8 cellular contexts compared by ENCODE assay signal in genomic region chr19:9917322-9917721, GRCh38. TPM values are rescaled to one million over a fixed set of nuclear protein-coding genes. Genes with fewer than 3 reads are reported as not detected.
DNase-seq lines count a peak whose midpoint lies in the region; ATAC-seq, FAIRE-seq and TF ChIP-seq lines count a peak whose summit lies in the region.

No MANE protein-coding gene starts in this region.

- intact Hi-C loops in prostate gland (cut with DNase I): no loop called here

- 5% methylated on average over 3 of the region's 3 CpGs for WGBS in prostate gland

- TF ChIP-seq CTCF in prostate gland (IDR thresholded peaks at IDR 0.05): peak in 2 of 4 experiments; percentile 4 to 11

- FAIRE-seq in A204.1 (lab: Jason Lieb, UNC): peak; percentile 68

- H3K27ac Mint-ChIP-seq in activated CD4-positive, alpha-beta T cell treated with anti-CD3 and anti-CD28 coated beads, Interleukin-2, amount 10 ng/mL, durations not matched to agents 7 days and 5 days: no peak overlapping the region
- no peak overlapping the region for H3K27ac Mint-ChIP-seq in stimulated activated memory B cell treated with anti-CD40 and anti-IgM and Interleukin-4, amounts not matched to agents 10 μg/mL and 1 μg/mL and 100 μg/mL, for 72 hours

- H3K4me1 Mint-ChIP-seq in activated CD4-positive, alpha-beta T cell treated with anti-CD3 and anti-CD28 coated beads, Interleukin-2, amount 10 ng/mL, durations not matched to agents 7 days and 5 days: peaks cover 16% of the 10 kb centered on the region
- peaks cover 20% of the 10 kb centered on the region for H3K4me1 Mint-ChIP-seq in stimulated activated memory B cell treated with anti-CD40 and anti-IgM and Interleukin-4, amounts not matched to agents 10 μg/mL and 1 μg/mL and 100 μg/mL, for 72 hours

- H3K4me3 Mint-ChIP-seq in activated CD4-positive, alpha-beta T cell treated with anti-CD3 and anti-CD28 coated beads, Interleukin-2, amount 10 ng/mL, durations not matched to agents 7 days and 5 days: no peak overlapping the region
- no peak overlapping the region for H3K4me3 Mint-ChIP-seq in stimulated activated memory B cell treated with anti-CD40 and anti-IgM and Interleukin-4, amounts not matched to agents 10 μg/mL and 1 μg/mL and 100 μg/mL, for 72 hours

- no peaks in the 10 kb centered on the region for H3K36me3 Mint-ChIP-seq in activated CD4-positive, alpha-beta T cell treated with anti-CD3 and anti-CD28 coated beads, Interleukin-2, amount 10 ng/mL, durations not matched to agents 7 days and 5 days (ENCODE audit: low read depth)
- H3K36me3 Mint-ChIP-seq in stimulated activated memory B cell treated with anti-CD40 and anti-IgM and Interleukin-4, amounts not matched to agents 10 μg/mL and 1 μg/mL and 100 μg/mL, for 72 hours: no peaks in the 10 kb centered on the region

- TF ChIP-seq POLR2A in erythroblast (IDR thresholded peaks at IDR 0.05; ENCODE audit: low read length): no peak
- no peak for TF ChIP-seq POLR2A in prostate gland (IDR thresholded peaks at IDR 0.05)

- no peaks in the 10 kb centered on the region for H3K36me3 ChIP-seq in HAP-1 (replicated peaks)
- H3K36me3 ChIP-seq in prostate gland: no peaks in the 10 kb centered on the region

- DNase-seq in HAP-1 (ENCODE audit: low spot score in 2 of 2): peak; percentile 69 to 71
- peak; percentile 31 for DNase-seq in RPMI8226
- peak; percentile 32 to 44 for DNase-seq in erythroblast (lab: John Stamatoyannopoulos, UW)
- peak; percentile 12 for DNase-seq in prostate gland (ENCODE audit: low spot score)
- no peak for DNase-seq in activated CD4-positive, alpha-beta T cell treated with anti-CD3 and anti-CD28 coated beads, Interleukin-2, amount 10 ng/mL, durations not matched to agents 7 days and 5 days

- H3K4me1 ChIP-seq in HAP-1 (peaks cover 8% of the 10 kb centered on the region), prostate gland (replicated peaks) (no peaks in the 10 kb centered on the region)

- no peak overlapping the region for H3K27ac ChIP-seq in prostate gland

- POLR2A ChIA-PET in activated CD4-positive, alpha-beta T cell treated with anti-CD3 and anti-CD28 coated beads, Interleukin-2, amount 10 ng/mL, durations not matched to agents 7 days and 5 days (lab: Charles Lee): no interaction called here

- H3K27me3 Mint-ChIP-seq in activated CD4-positive, alpha-beta T cell treated with anti-CD3 and anti-CD28 coated beads, Interleukin-2, amount 10 ng/mL, durations not matched to agents 7 days and 5 days: peaks cover 29% of the 10 kb centered on the region
- peaks cover 55% of the 10 kb centered on the region for H3K27me3 Mint-ChIP-seq in stimulated activated memory B cell treated with anti-CD40 and anti-IgM and Interleukin-4, amounts not matched to agents 10 μg/mL and 1 μg/mL and 100 μg/mL, for 72 hours

- ATAC-seq in HG02588 (IDR thresholded peaks at IDR 0.05; ENCODE audit: unreplicated experiment): no peak
- ATAC-seq in stimulated activated memory B cell treated with anti-CD40 and anti-IgM and Interleukin-4, amounts not matched to agents 10 μg/mL and 1 μg/mL and 100 μg/mL, for 72 hours: no peak

- CTCF ChIA-PET in activated CD4-positive, alpha-beta T cell treated with anti-CD3 and anti-CD28 coated beads, Interleukin-2, amount 10 ng/mL, durations not matched to agents 7 days and 5 days (lab: Charles Lee): no interaction called here

- H3K9me3 Mint-ChIP-seq in activated CD4-positive, alpha-beta T cell treated with anti-CD3 and anti-CD28 coated beads, Interleukin-2, amount 10 ng/mL, durations not matched to agents 7 days and 5 days: no peaks in the 10 kb centered on the region
- no peaks in the 10 kb centered on the region for H3K9me3 Mint-ChIP-seq in stimulated activated memory B cell treated with anti-CD40 and anti-IgM and Interleukin-4, amounts not matched to agents 10 μg/mL and 1 μg/mL and 100 μg/mL, for 72 hours

- in situ Hi-C loops in HAP-1 (cut with MboI; ENCODE audit: low sequenced_read_pairs): no loop called here

- H3K4me3 ChIP-seq in HAP-1 (no peak overlapping the region), prostate gland (no peak overlapping the region)

- H3K27me3 ChIP-seq in HAP-1 (ENCODE audit: low read depth) (no peaks in the 10 kb centered on the region), prostate gland (replicated peaks; ENCODE audit: insufficient read depth) (no peaks in the 10 kb centered on the region)

- H3K9me3 ChIP-seq in HAP-1 (no peaks in the 10 kb centered on the region), prostate gland (no peaks in the 10 kb centered on the region)

RNA-seq across cellular contexts. Expression of gene OLFM2, which starts 19.0 kb away (rescaled TPM):
- total RNA-seq in prostate gland: 10 to 100 TPM; 10.6 to 19.5 TPM
- total RNA-seq in activated CD4-positive, alpha-beta T cell treated with anti-CD3 and anti-CD28 coated beads, Interleukin-2, amount 10 ng/mL, durations not matched to agents 7 days and 5 days: 10 to 100 TPM; 11.3 to 12.5 TPM
